Comparison of ENCODE assay signal across 1 cellular context in the genomic region with DNA sequence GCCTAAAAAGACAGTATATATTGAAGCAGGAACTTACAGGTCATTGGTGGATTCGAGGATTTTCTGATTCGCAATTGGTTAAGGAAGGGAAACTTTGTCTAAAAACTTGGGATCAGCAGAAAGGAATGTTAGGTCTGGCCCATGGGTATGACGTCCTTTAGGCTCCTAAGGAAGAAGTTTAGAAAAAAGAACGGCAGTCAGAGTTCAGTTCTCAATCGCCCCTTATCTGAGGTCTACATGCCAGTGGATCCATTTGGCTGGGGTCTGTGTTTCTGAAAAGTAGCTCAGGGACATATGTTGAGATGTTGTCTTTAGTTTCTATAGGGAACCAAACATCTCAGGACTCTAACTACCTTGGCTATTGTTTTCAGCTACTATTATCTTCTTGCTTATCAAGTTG.
TF ChIP-seq lines count a peak whose summit lies in the region.

No MANE protein-coding gene starts in this region.

TF ChIP-seq in HepG2, 621 proteins besides CTCF, POLR2A, EP300 and RAD21 (continued from another document):
- TF ChIP-seq SSRP1 (CRISPR knock-in tag; IDR thresholded peaks at IDR 0.05), result no peak
- no peak for TF ChIP-seq ZNF549 (CRISPR knock-in tag; IDR thresholded peaks at IDR 0.05)
- no peak for TF ChIP-seq HMG20B (CRISPR knock-in tag; conservative IDR thresholded peaks at IDR 0.05)
- no peak for TF ChIP-seq ZNF263 (CRISPR knock-in tag; IDR thresholded peaks at IDR 0.05)
- TF ChIP-seq ZNF143 (CRISPR knock-in tag; IDR thresholded peaks at IDR 0.05), result no peak
- TF ChIP-seq ZNF850 (CRISPR knock-in tag; conservative IDR thresholded peaks at IDR 0.05), result no peak
- no peak for TF ChIP-seq CREB1 (IDR thresholded peaks at IDR 0.05)
- TF ChIP-seq CREB1 (CRISPR knock-in tag; IDR thresholded peaks at IDR 0.05), result no peak
- TF ChIP-seq ZNF431 (CRISPR knock-in tag; IDR thresholded peaks at IDR 0.05; ENCODE audit: borderline replicate concordance, low read depth), result no peak
- no peak for TF ChIP-seq KDM4B (CRISPR knock-in tag; IDR thresholded peaks at IDR 0.05)
- TF ChIP-seq NKX3-1 (CRISPR knock-in tag; IDR thresholded peaks at IDR 0.05), result no peak
- no peak for TF ChIP-seq HMG20A (CRISPR knock-in tag; IDR thresholded peaks at IDR 0.05; ENCODE audit: borderline replicate concordance)
- TF ChIP-seq SP1 (IDR thresholded peaks at IDR 0.05), result no peak
- no peak for TF ChIP-seq SP1 (CRISPR knock-in tag; IDR thresholded peaks at IDR 0.05)
- TF ChIP-seq, protein P1, sequence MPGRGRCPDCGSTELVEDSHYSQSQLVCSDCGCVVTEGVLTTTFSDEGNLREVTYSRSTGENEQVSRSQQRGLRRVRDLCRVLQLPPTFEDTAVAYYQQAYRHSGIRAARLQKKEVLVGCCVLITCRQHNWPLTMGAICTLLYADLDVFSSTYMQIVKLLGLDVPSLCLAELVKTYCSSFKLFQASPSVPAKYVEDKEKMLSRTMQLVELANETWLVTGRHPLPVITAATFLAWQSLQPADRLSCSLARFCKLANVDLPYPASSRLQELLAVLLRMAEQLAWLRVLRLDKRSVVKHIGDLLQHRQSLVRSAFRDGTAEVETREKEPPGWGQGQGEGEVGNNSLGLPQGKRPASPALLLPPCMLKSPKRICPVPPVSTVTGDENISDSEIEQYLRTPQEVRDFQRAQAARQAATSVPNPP (CRISPR knock-in tag; IDR thresholded peaks at IDR 0.05), result no peak
